In the genomic region with DNA sequence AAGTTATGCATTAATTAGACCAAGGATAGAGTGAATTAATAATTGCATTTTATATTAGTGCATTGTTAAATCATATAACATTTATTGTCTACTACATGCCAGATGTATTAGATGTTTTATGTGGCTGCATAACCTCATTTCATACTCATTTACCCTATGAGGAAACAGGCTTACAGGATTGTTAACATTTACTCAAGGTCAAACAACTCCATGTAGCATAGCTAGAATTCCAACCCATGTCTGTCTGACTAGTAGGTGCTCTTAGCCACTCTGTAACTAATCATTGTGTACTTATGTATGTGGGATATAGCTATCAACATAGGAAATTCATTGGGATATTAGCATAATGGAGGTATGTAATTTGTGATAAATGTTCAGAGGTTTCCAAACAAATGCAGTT, we compare ENCODE assay signal across 23 cellular contexts. TPM values are rescaled to one million over a fixed set of nuclear protein-coding genes. Genes with fewer than 3 reads are reported as not detected.
"Had no signal": no experiment of that assay in that cellular context is flagged by ENCODE, and none has a peak within 500 bp of the region (broad histone marks: within the 10 kb centered on the region; RNA-seq: fewer than 3 reads in every experiment).

No MANE protein-coding gene starts in this region.

- DNase-seq: activated B cell treated with CpG ODN at 0.5 μM for 24 hours; activated CD4-positive, alpha-beta T cell treated with anti-CD3 and anti-CD28 coated beads for 4 hours; activated CD8-positive, alpha-beta T cell treated with anti-CD3 and anti-CD28 coated beads for 36 hours; activated naive CD4-positive, alpha-beta T cell; activated naive CD8-positive, alpha-beta T cell treated with anti-CD3 and anti-CD28 coated beads for 36 hours; activated T-cell treated with anti-CD3 and anti-CD28 coated beads, Interleukin-2, amount 50 U/mL, for 1 hour; brain microvascular endothelial cell; gastrocnemius medialis; head of caudate nucleus; immature natural killer cell; right cardiac atrium; SK-N-SH; stimulated activated CD4-positive, alpha-beta T cell treated with anti-CD3 and anti-CD28 coated beads, Interleukin-15, amount 100 ng/mL, for 24 hours; stimulated activated CD4-positive, alpha-beta T cell treated with anti-CD3 and anti-CD28 coated beads, Interleukin-2, amount 100 ng/mL, for 48 hours; stimulated activated naive CD8-positive, alpha-beta T cell treated with anti-CD3 and anti-CD28 coated beads, Interleukin-15, amount 100 ng/mL, for 72 hours had no signal

- ATAC-seq: activated CD8-positive, alpha-beta T cell treated with anti-CD3 and anti-CD28 coated beads for 36 hours; activated T-helper 17 cell treated with anti-CD3 and anti-CD28 coated beads, Interleukin-2, amount 50 U/mL, for 72 hours; gastrocnemius medialis; left lobe of liver; right cardiac atrium; stimulated activated naive CD8-positive, alpha-beta T cell treated with anti-CD3 and anti-CD28 coated beads, Interleukin-15, amount 100 ng/mL, for 72 hours had no signal

- H3K4me3 ChIP-seq: coronary artery, gastrocnemius medialis, prostate gland, skin epidermis had no signal

- H3K27me3 ChIP-seq: brain microvascular endothelial cell, gastrocnemius medialis had no signal

- H3K9me3 ChIP-seq: gastrocnemius medialis, prostate gland, SK-N-SH had no signal

- H3K9ac ChIP-seq: SK-N-SH had no signal

- H3K36me3 ChIP-seq: brain microvascular endothelial cell, gastrocnemius medialis, prostate gland had no signal

- H3K4me1 ChIP-seq: gastrocnemius medialis, prostate gland had no signal

RNA-seq across cellular contexts. Expression of gene PHYHIPL, which starts 46.3 kb away (rescaled TPM):
- total RNA-seq: activated B cell treated with CpG ODN at 0.5 μM for 24 hours; activated CD8-positive, alpha-beta T cell treated with anti-CD3 and anti-CD28 coated beads for 36 hours; activated naive CD8-positive, alpha-beta T cell treated with anti-CD3 and anti-CD28 coated beads for 36 hours; activated T-helper 17 cell treated with anti-CD3 and anti-CD28 coated beads, Interleukin-2, amount 50 U/mL, for 72 hours; lung microvascular endothelial cell; myocyte; omental fat pad had no signal
